ENCODE assay signal across 22 cellular contexts in the genomic region with DNA sequence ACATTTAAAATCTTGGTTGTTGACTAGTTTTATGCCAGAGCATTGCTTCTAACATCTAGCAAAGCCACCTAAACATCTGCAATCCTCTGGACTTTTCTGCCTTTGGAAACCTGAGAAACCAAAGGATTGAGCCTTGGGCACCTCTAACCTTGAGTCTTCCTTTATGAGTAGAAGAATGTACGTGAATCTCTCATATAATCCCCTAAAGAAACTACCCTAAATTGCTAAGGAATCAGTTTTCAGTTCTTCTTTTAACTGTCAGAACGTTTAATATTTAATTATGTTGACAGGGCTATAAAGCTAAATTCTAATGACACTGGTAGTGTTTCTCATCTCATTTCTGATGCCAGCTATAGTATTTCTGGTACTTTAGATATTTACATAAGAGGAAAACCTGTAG.
DNase-seq lines count a peak whose midpoint lies in the region; ATAC-seq lines count a peak whose summit lies in the region.
"Had no signal": no experiment of that assay in that cellular context is flagged by ENCODE, and none has a peak within 500 bp of the region (broad histone marks: within the 10 kb centered on the region; RNA-seq: fewer than 3 reads in every experiment).

No MANE protein-coding gene starts in this region.

- DNase-seq in AG08395 (ENCODE audit: low spot score) (no peak), T-cell (no peak), pons (ENCODE audit: low spot score) (no peak)
- no peak for DNase-seq in activated T-helper 1 cell treated with anti-CD3 and anti-CD28 coated beads, Interleukin-12 subunit alpha, Interleukin-12 subunit beta, Interleukin-2, Interleukin-4 antibody, amounts not matched to agents 30 ng/mL and 10 ng/mL and 1 ng/mL, durations not matched to agents 14 hours and 24 hours and 36 hours (ENCODE audit: low spot score)
- DNase-seq: activated CD4-positive, CD25-positive, alpha-beta regulatory T cell treated with anti-CD3 and anti-CD28 coated beads, Interleukin-2, amount 50 U/mL, for 72 hours; activated naive CD4-positive, alpha-beta T cell treated with anti-CD3 and anti-CD28 coated beads, Interleukin-2, amount 50 U/mL, for 16 hours; COR-L47; dorsolateral prefrontal cortex; MG63; NCI-H2081 treated with DMSO at 0.1 percent for 48 hours; NCI-H774; sigmoid colon; stimulated activated CD4-positive, alpha-beta T cell treated with anti-CD3 and anti-CD28 coated beads, Interleukin-4, amount 100 ng/mL, for 24 hours; T-helper 2 cell; tibial artery had no signal

- no peak overlapping the region for H3K4me3 Mint-ChIP-seq in T-cell
- no peak overlapping the region for H3K4me3 Mint-ChIP-seq in activated T-helper 1 cell treated with anti-CD3 and anti-CD28 coated beads, Interleukin-12 subunit alpha, Interleukin-12 subunit beta, Interleukin-2, Interleukin-4 antibody, amounts not matched to agents 30 ng/mL and 10 ng/mL and 1 ng/mL, durations not matched to agents 14 hours and 24 hours and 36 hours
- H3K4me3 Mint-ChIP-seq: brain had no signal

- intact Hi-C loops in activated T-helper 1 cell treated with anti-CD3 and anti-CD28 coated beads, Interleukin-12 subunit alpha, Interleukin-12 subunit beta, Interleukin-2, Interleukin-4 antibody, amounts not matched to agents 30 ng/mL and 10 ng/mL and 1 ng/mL, durations not matched to agents 14 hours and 24 hours and 36 hours (cut with micrococcal nuclease) = no loop called here

- H3K9me3 Mint-ChIP-seq in T-cell = peaks cover 0 to 13% (median 0%) of the 10 kb centered on the region in 3 donors
- peaks cover 4% of the 10 kb centered on the region for H3K9me3 Mint-ChIP-seq in activated T-helper 1 cell treated with anti-CD3 and anti-CD28 coated beads, Interleukin-12 subunit alpha, Interleukin-12 subunit beta, Interleukin-2, Interleukin-4 antibody, amounts not matched to agents 30 ng/mL and 10 ng/mL and 1 ng/mL, durations not matched to agents 14 hours and 24 hours and 36 hours
- H3K9me3 Mint-ChIP-seq: brain had no signal

- no peaks in the 10 kb centered on the region for H3K4me1 Mint-ChIP-seq in T-cell
- no peaks in the 10 kb centered on the region for H3K4me1 Mint-ChIP-seq in activated T-helper 1 cell treated with anti-CD3 and anti-CD28 coated beads, Interleukin-12 subunit alpha, Interleukin-12 subunit beta, Interleukin-2, Interleukin-4 antibody, amounts not matched to agents 30 ng/mL and 10 ng/mL and 1 ng/mL, durations not matched to agents 14 hours and 24 hours and 36 hours (ENCODE audit: low read depth)
- H3K4me1 Mint-ChIP-seq: brain had no signal

- H3K27ac Mint-ChIP-seq in T-cell = no peak overlapping the region
- H3K27ac Mint-ChIP-seq in activated T-helper 1 cell treated with anti-CD3 and anti-CD28 coated beads, Interleukin-12 subunit alpha, Interleukin-12 subunit beta, Interleukin-2, Interleukin-4 antibody, amounts not matched to agents 30 ng/mL and 10 ng/mL and 1 ng/mL, durations not matched to agents 14 hours and 24 hours and 36 hours = no peak overlapping the region
- H3K27ac Mint-ChIP-seq: brain had no signal

- H3K27me3 Mint-ChIP-seq in T-cell = no peaks in the 10 kb centered on the region
- H3K27me3 Mint-ChIP-seq in activated T-helper 1 cell treated with anti-CD3 and anti-CD28 coated beads, Interleukin-12 subunit alpha, Interleukin-12 subunit beta, Interleukin-2, Interleukin-4 antibody, amounts not matched to agents 30 ng/mL and 10 ng/mL and 1 ng/mL, durations not matched to agents 14 hours and 24 hours and 36 hours (ENCODE audit: insufficient read depth) = no peaks in the 10 kb centered on the region
- H3K27me3 Mint-ChIP-seq: brain had no signal

- no peaks in the 10 kb centered on the region for H3K36me3 Mint-ChIP-seq in T-cell
- H3K36me3 Mint-ChIP-seq in activated T-helper 1 cell treated with anti-CD3 and anti-CD28 coated beads, Interleukin-12 subunit alpha, Interleukin-12 subunit beta, Interleukin-2, Interleukin-4 antibody, amounts not matched to agents 30 ng/mL and 10 ng/mL and 1 ng/mL, durations not matched to agents 14 hours and 24 hours and 36 hours (ENCODE audit: low read depth) = no peaks in the 10 kb centered on the region
- H3K36me3 Mint-ChIP-seq: brain had no signal

- POLR2A ChIA-PET in T-cell (lab: Charles Lee) = interaction anchor here in 1 of 2 donors (0.6 kb wide), 1 partner anchor 155 kb away, joined by 3 read pairs; no protein-coding TSS in a partner anchor

- peak; percentile 51 for ATAC-seq in GM18517 (IDR thresholded peaks at IDR 0.05; ENCODE audit: unreplicated experiment)
- ATAC-seq in GM19467 (IDR thresholded peaks at IDR 0.05; ENCODE audit: unreplicated experiment) = peak; percentile 68
- ATAC-seq in HG02840 (IDR thresholded peaks at IDR 0.05; ENCODE audit: low FRiP score, unreplicated experiment) = peak; percentile 60
- ATAC-seq in HG03457 (IDR thresholded peaks at IDR 0.05; ENCODE audit: unreplicated experiment) = peak; percentile 64
- no peak for ATAC-seq in T-cell (replicated peaks in 1 of 4)
- ATAC-seq: HepG2, Right ventricle myocardium inferior had no signal

- CTCF ChIA-PET in T-cell (lab: Charles Lee) = no interaction called here

Comparison
In these comparisons a context has a peak if more than half of its experiments do, and no peak if none do; other contexts are left out.
1. ATAC-seq: peak in GM18517 (single experiment), GM19467 (single experiment), HG02840 (single experiment) and HG03457 (single experiment); none in T-cell (0 of 4).